Comparison of ENCODE assay signal across 8 cellular contexts in genomic region chr20:50285376-50286173, GRCh38.
DNase-seq lines count a peak whose midpoint lies in the region; ATAC-seq, FAIRE-seq and TF ChIP-seq lines count a peak whose summit lies in the region.

No MANE protein-coding gene starts in this region.

- no peaks in the 10 kb centered on the region for H3K27me3 Mint-ChIP-seq in osteocyte (ENCODE audit: unreplicated experiment)
- H3K27me3 Mint-ChIP-seq in T-cell: peaks cover under 1 to 13% of the 10 kb centered on the region in 2 donors

- H3K4me3 Mint-ChIP-seq in osteocyte (ENCODE audit: unreplicated experiment) (peak overlapping the region; percentile 26), T-cell (no peak overlapping the region)

- no peak for FAIRE-seq in GM19239 (lab: Jason Lieb, UNC)

- DNase-seq in GM19239 (ENCODE audit: insufficient read length, low spot score) (peak; percentile 69), HS-5 (ENCODE audit: low read depth) (peak; percentile 83), dedifferentiated amniotic fluid mesenchymal stem cell (ENCODE audit: extremely low spot score) (peak; percentile 41), osteocyte (ENCODE audit: extremely low spot score, unreplicated experiment) (no peak), SKM-1 treated with dmso at 0.1 percent for 144 hours (lab: John Stamatoyannopoulos, UW; ENCODE audit: unreplicated experiment) (no peak), NOMO-1 treated with DMSO at 0.1 percent for 48 hours (lab: John Stamatoyannopoulos, UW; ENCODE audit: unreplicated experiment) (no peak), T-cell (no peak)

- peaks cover 61% of the 10 kb centered on the region for H3K4me1 Mint-ChIP-seq in osteocyte (ENCODE audit: unreplicated experiment)
- peaks cover 0 to 9% (median 2%) of the 10 kb centered on the region in 3 donors for H3K4me1 Mint-ChIP-seq in T-cell

- TF ChIP-seq CTCF in osteocyte (IDR thresholded peaks at IDR 0.05): no peak

- H3K27ac Mint-ChIP-seq in osteocyte (ENCODE audit: unreplicated experiment) (peak overlapping the region; percentile 92), T-cell (no peak overlapping the region)

- POLR2A ChIA-PET in T-cell (lab: Charles Lee): interaction anchor here in 1 of 2 donors (0.7 kb wide), 1 partner anchor 15 kb away, joined by 3 read pairs; no protein-coding TSS in a partner anchor

- H3K36me3 Mint-ChIP-seq in osteocyte (ENCODE audit: unreplicated experiment): no peaks in the 10 kb centered on the region
- H3K36me3 Mint-ChIP-seq in T-cell: no peaks in the 10 kb centered on the region

- CTCF ChIA-PET in T-cell (lab: Charles Lee): no interaction called here

- ATAC-seq in GM18519 (IDR thresholded peaks at IDR 0.05; ENCODE audit: low FRiP score, unreplicated experiment) (no peak), T-cell (replicated peaks in 1 of 4) (no peak)

- no peaks in the 10 kb centered on the region for H3K9me3 Mint-ChIP-seq in osteocyte (ENCODE audit: unreplicated experiment)
- no peaks in the 10 kb centered on the region for H3K9me3 Mint-ChIP-seq in T-cell

Comparison
In these comparisons a context has a peak if more than half of its experiments do, and no peak if none do; other contexts are left out.
1. DNase-seq: peak in GM19239 (single experiment), HS-5 (single experiment) and dedifferentiated amniotic fluid mesenchymal stem cell (single experiment); none in osteocyte (single experiment), SKM-1 treated with dmso at 0.1 percent for 144 hours (single experiment), NOMO-1 treated with DMSO at 0.1 percent for 48 hours (single experiment) and T-cell (0 of 34).